Comparison of ENCODE assay signal across 16 cellular contexts in the genomic region with DNA sequence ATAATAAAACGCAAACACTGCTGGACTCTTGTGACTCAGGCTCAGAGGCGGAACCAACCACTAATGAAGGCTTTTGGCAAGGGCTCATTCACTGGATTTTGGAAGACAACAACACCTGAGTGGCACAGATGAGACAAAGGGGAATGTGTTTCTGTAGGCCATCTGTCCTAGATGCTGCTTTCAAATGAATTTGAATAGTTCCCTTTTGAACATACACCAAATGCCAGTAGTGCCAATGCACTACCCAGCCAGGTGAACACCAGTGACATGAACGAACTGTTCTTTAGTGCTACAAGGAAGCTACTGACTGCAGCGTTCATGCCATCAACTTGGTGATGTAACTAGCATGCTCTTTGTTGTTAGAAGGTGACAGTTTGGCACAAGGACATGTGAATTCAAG.
DNase-seq lines count a peak whose midpoint lies in the region; ATAC-seq and TF ChIP-seq lines count a peak whose summit lies in the region.
"Had no signal": no experiment of that assay in that cellular context is flagged by ENCODE, and none has a peak within 500 bp of the region (broad histone marks: within the 10 kb centered on the region; RNA-seq: fewer than 3 reads in every experiment).

No MANE protein-coding gene starts in this region.

- H3K27me3 Mint-ChIP-seq in WTC11 (ENCODE audit: low read depth): no peaks in the 10 kb centered on the region
- H3K27me3 Mint-ChIP-seq in CD8-positive, alpha-beta memory T cell: peaks cover 12 to 19% of the 10 kb centered on the region in 2 donors

- peaks cover 6% of the 10 kb centered on the region for H3K9me3 Mint-ChIP-seq in WTC11
- H3K9me3 Mint-ChIP-seq in CD8-positive, alpha-beta memory T cell: peaks cover 0 to 2% (median 0%) of the 10 kb centered on the region in 5 donors

- 0 out of 2 replicates have a peak overlapping the region, but pooled peaks have one; percentile 7 for H3K27ac Mint-ChIP-seq in WTC11
- no peak overlapping the region for H3K27ac Mint-ChIP-seq in CD8-positive, alpha-beta memory T cell
- H3K27ac Mint-ChIP-seq: CD4-positive, CD25-positive, alpha-beta regulatory T cell had no signal

- H3K4me1 Mint-ChIP-seq in WTC11: peaks cover 9% of the 10 kb centered on the region
- H3K4me1 Mint-ChIP-seq in CD8-positive, alpha-beta memory T cell: no peaks in the 10 kb centered on the region
- H3K4me1 Mint-ChIP-seq: CD4-positive, CD25-positive, alpha-beta regulatory T cell had no signal

- no peak overlapping the region for H3K4me2 ChIP-seq in smooth muscle cell

- H3K4me3 ChIP-seq in smooth muscle cell: no peak overlapping the region
- no peak overlapping the region for H3K4me3 ChIP-seq in CD8-positive, alpha-beta memory T cell (ENCODE audit: low read length)
- H3K4me3 ChIP-seq: BLaER1 treated with 17β-estradiol and CSF1 and Interleukin-3, amounts not matched to agents 10 nM and 100 nM had no signal

- CTCF ChIA-PET in WTC11 (lab: Charles Lee): no interaction called here
- CTCF ChIA-PET in CD8-positive, alpha-beta memory T cell (lab: Charles Lee): no interaction called here

- no peaks in the 10 kb centered on the region for H3K4me1 ChIP-seq in smooth muscle cell (ENCODE audit: low read depth)
- H3K4me1 ChIP-seq in CD8-positive, alpha-beta memory T cell (ENCODE audit: insufficient read depth, low read length): no peaks in the 10 kb centered on the region

- H4K20me1 ChIP-seq in smooth muscle cell (ENCODE audit: low read depth): no peaks in the 10 kb centered on the region
- H4K20me1 ChIP-seq: BLaER1 treated with 17β-estradiol and CSF1 and Interleukin-3, amounts not matched to agents 10 nM and 100 nM had no signal

- no peaks in the 10 kb centered on the region for H3K79me2 ChIP-seq in smooth muscle cell (ENCODE audit: low read depth)

- H3K27ac ChIP-seq in smooth muscle cell (ENCODE audit: low read depth): no peak overlapping the region
- H3K27ac ChIP-seq in CD8-positive, alpha-beta memory T cell (ENCODE audit: low read depth, low read length): no peak overlapping the region
- H3K27ac ChIP-seq: BLaER1 treated with 17β-estradiol and CSF1 and Interleukin-3, amounts not matched to agents 10 nM and 100 nM had no signal

- H3K4me3 Mint-ChIP-seq in WTC11: no peak overlapping the region
- H3K4me3 Mint-ChIP-seq in CD8-positive, alpha-beta memory T cell: no peak overlapping the region
- H3K4me3 Mint-ChIP-seq: CD4-positive, CD25-positive, alpha-beta regulatory T cell had no signal

- no peaks in the 10 kb centered on the region for H3K9me3 ChIP-seq in smooth muscle cell (replicated peaks; ENCODE audit: low read depth)
- H3K9me3 ChIP-seq in CD8-positive, alpha-beta memory T cell (ENCODE audit: low read length): no peaks in the 10 kb centered on the region
- H3K9me3 ChIP-seq: BLaER1 treated with 17β-estradiol and CSF1 and Interleukin-3, amounts not matched to agents 10 nM and 100 nM had no signal

- no peak for TF ChIP-seq CTCF in WTC11 (IDR thresholded peaks at IDR 0.05)
- no peak for TF ChIP-seq CTCF in smooth muscle cell (IDR thresholded peaks at IDR 0.05; ENCODE audit: borderline replicate concordance, insufficient read depth, poor library complexity, severe bottlenecking)

- H3K27me3 ChIP-seq in smooth muscle cell (ENCODE audit: low read depth): no peaks in the 10 kb centered on the region
- no peaks in the 10 kb centered on the region for H3K27me3 ChIP-seq in CD8-positive, alpha-beta memory T cell (ENCODE audit: insufficient read depth, low read length, poor library complexity, severe bottlenecking)
- H3K27me3 ChIP-seq: BLaER1 treated with 17β-estradiol and CSF1 and Interleukin-3, amounts not matched to agents 10 nM and 100 nM had no signal

- no peak overlapping the region for H3K9ac ChIP-seq in smooth muscle cell (ENCODE audit: low read depth)
- H3K9ac ChIP-seq: BLaER1 treated with 17β-estradiol and CSF1 and Interleukin-3, amounts not matched to agents 10 nM and 100 nM had no signal

- H3K36me3 Mint-ChIP-seq in WTC11: peaks cover 9% of the 10 kb centered on the region
- no peaks in the 10 kb centered on the region for H3K36me3 Mint-ChIP-seq in CD8-positive, alpha-beta memory T cell
- H3K36me3 Mint-ChIP-seq: CD4-positive, CD25-positive, alpha-beta regulatory T cell had no signal

- intact Hi-C loops in Right ventricle myocardium superior (cut with DNase I): loop anchor here (10.0 kb wide), 1 partner anchor 60 kb away; no protein-coding TSS in a partner anchor

- H2AFZ ChIP-seq in smooth muscle cell (ENCODE audit: low read depth): no peak overlapping the region

- H3F3A ChIP-seq in smooth muscle cell (ENCODE audit: low read depth): no peaks in the 10 kb centered on the region

- POLR2A ChIA-PET in WTC11 (lab: Charles Lee): no interaction called here
- POLR2A ChIA-PET in CD8-positive, alpha-beta memory T cell (lab: Charles Lee): no interaction called here

- 91% methylated on average over 4 of the region's 4 CpGs for WGBS in smooth muscle cell (ENCODE audit: low lambda C conversion rate)

- peak; percentile 62 for DNase-seq in Ammon's horn (ENCODE audit: low spot score)
- no peak for DNase-seq in WTC11 (ENCODE audit: low spot score)
- peak; percentile 12 for DNase-seq in cerebellum (ENCODE audit: low spot score)
- peak; percentile 49 for DNase-seq in occipital lobe (lab: John Stamatoyannopoulos, UW)
- DNase-seq in smooth muscle cell (lab: John Stamatoyannopoulos, UW; ENCODE audit: unreplicated experiment): no peak
- DNase-seq in Right ventricle myocardium superior: no peak
- no peak for DNase-seq in CD8-positive, alpha-beta memory T cell
- DNase-seq: 8988T; AML-193; Calu3; CD4-positive, CD25-positive, alpha-beta regulatory T cell; DMS79 had no signal

- no peaks in the 10 kb centered on the region for H3K36me3 ChIP-seq in smooth muscle cell (ENCODE audit: low read depth)
- no peaks in the 10 kb centered on the region for H3K36me3 ChIP-seq in CD8-positive, alpha-beta memory T cell (ENCODE audit: insufficient read depth, low read length)
- H3K36me3 ChIP-seq: BLaER1 treated with 17β-estradiol and CSF1 and Interleukin-3, amounts not matched to agents 10 nM and 100 nM had no signal

- ATAC-seq in WTC11 (no peak), Right ventricle myocardium superior (ENCODE audit: poor library complexity) (no peak), GM21825 (IDR thresholded peaks at IDR 0.05; ENCODE audit: unreplicated experiment) (no peak)
- ATAC-seq: HCT116, HepG2 had no signal

TF ChIP-seq in WTC11, 78 proteins besides CTCF, POLR2A, EP300 and RAD21:
- TF ChIP-seq, protein P1, sequence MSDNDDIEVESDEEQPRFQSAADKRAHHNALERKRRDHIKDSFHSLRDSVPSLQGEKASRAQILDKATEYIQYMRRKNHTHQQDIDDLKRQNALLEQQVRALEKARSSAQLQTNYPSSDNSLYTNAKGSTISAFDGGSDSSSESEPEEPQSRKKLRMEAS (CRISPR knock-in tag; IDR thresholded peaks at IDR 0.05): no peak
- TF ChIP-seq HMGA2 (CRISPR knock-in tag; IDR thresholded peaks at IDR 0.05) (no peak), EMX1 (CRISPR knock-in tag; IDR thresholded peaks at IDR 0.05) (no peak), SP1 (CRISPR knock-in tag; conservative IDR thresholded peaks at IDR 0.05) (no peak), NR2C2 (CRISPR knock-in tag; IDR thresholded peaks at IDR 0.05) (no peak)
- TF ChIP-seq, protein P2, sequence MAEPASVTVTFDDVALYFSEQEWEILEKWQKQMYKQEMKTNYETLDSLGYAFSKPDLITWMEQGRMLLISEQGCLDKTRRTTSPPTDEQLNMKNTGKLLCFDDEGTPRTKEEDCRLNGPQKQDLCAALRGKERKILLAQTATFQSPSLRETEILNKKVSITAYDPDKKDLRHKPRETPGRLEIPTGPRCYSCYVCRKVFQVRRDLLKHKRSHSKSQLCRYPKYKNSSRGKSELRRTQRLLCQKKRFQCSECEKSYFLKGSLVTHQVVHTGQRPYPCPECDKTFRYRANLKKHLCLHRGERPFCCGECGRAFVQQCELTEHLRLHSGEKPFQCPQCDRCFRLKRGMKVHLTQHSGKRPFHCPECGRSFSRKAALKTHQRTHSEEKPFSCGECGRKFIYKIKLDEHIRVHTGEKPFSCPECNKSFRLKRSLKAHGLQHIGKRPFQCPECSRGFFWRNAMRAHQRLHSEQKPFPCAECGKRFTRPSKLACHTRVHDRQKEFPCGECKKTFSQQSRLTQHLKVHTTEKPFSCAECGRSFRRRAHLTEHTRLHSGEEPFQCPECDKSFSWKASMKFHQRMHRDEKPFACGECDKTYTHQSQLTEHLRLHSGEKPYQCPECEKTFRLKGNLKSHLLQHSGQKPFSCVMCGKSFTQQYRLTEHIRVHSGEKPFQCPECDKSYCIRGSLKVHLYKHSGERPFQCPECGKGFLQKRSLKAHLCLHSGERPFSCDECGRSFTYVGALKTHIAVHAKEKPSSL (CRISPR knock-in tag; conservative IDR thresholded peaks at IDR 0.05): no peak

Comparison
In these comparisons a context has a peak if more than half of its experiments do, and no peak if none do; other contexts are left out.
1. DNase-seq: peak in Ammon's horn (single experiment), cerebellum (single experiment) and occipital lobe (single experiment); none in WTC11 (single experiment), smooth muscle cell (single experiment), Right ventricle myocardium superior (single experiment) and CD8-positive, alpha-beta memory T cell (0 of 5).